In genomic region chr16:28924762-28925385, GRCh38 we compare ENCODE assay signal across 1 cellular context.
TF ChIP-seq lines count a peak whose summit lies in the region.

TSS of gene RABEP2 (minus strand) at chr16:28925238. CDS start at chr16:28925163, 75 bp downstream.

TF ChIP-seq in HepG2, 621 proteins besides CTCF, POLR2A, EP300 and RAD21 (continued from another document and continues in another):
- TF ChIP-seq PTBP1 (IDR thresholded peaks at IDR 0.05; ENCODE audit: low read depth, low read length, poor library complexity, severe bottlenecking) (no peak), IKZF1 (IDR thresholded peaks at IDR 0.05) (no peak), HIC2 (CRISPR knock-in tag; IDR thresholded peaks at IDR 0.05; ENCODE audit: low read depth) (no peak), POLR2AphosphoS5 (IDR thresholded peaks at IDR 0.05; ENCODE audit: low read depth, low read length) (no peak), ZSCAN22 (CRISPR knock-in tag; IDR thresholded peaks at IDR 0.05) (0 out of 2 replicates have a peak, but pooled peaks have one; percentile 36), TARDBP (CRISPR knock-in tag; IDR thresholded peaks at IDR 0.05) (no peak), ZNF383 (CRISPR knock-in tag; IDR thresholded peaks at IDR 0.05; ENCODE audit: borderline replicate concordance) (no peak), PAXIP1 (CRISPR knock-in tag; conservative IDR thresholded peaks at IDR 0.05) (peak; percentile 39), CCDC6 (CRISPR knock-in tag; IDR thresholded peaks at IDR 0.05) (0 out of 2 replicates have a peak, but pooled peaks have one; percentile 63), CENPT (CRISPR knock-in tag; IDR thresholded peaks at IDR 0.05; ENCODE audit: low read depth) (no peak), ZBTB44 (CRISPR knock-in tag; IDR thresholded peaks at IDR 0.05) (no peak), ZNF318 (CRISPR knock-in tag; IDR thresholded peaks at IDR 0.05) (no peak), ATM (IDR thresholded peaks at IDR 0.05; ENCODE audit: borderline replicate concordance) (no peak), SIN3A (IDR thresholded peaks at IDR 0.05; ENCODE audit: borderline replicate concordance, low read depth, low read length) (peak; percentile 46; the same call in 1 of the 2 replicates), ZMAT5 (CRISPR knock-in tag; IDR thresholded peaks at IDR 0.05; ENCODE audit: borderline replicate concordance, low read depth) (no peak), KLF6 (CRISPR knock-in tag; IDR thresholded peaks at IDR 0.05) (no peak; the same call in 1 of the 2 replicates), KMT2A (CRISPR knock-in tag; IDR thresholded peaks at IDR 0.05) (no peak), ZNF547 (CRISPR knock-in tag; IDR thresholded peaks at IDR 0.05) (no peak), HOXA3 (CRISPR knock-in tag; IDR thresholded peaks at IDR 0.05) (peak; percentile 52), NAIF1 (CRISPR knock-in tag; IDR thresholded peaks at IDR 0.05; ENCODE audit: borderline replicate concordance) (peak; percentile 94), JDP2 (CRISPR knock-in tag; IDR thresholded peaks at IDR 0.05; ENCODE audit: borderline replicate concordance) (no peak), ZNF746 (CRISPR knock-in tag; IDR thresholded peaks at IDR 0.05) (no peak), ZNF414 (CRISPR knock-in tag; IDR thresholded peaks at IDR 0.05) (peak; percentile 81; the same call in 1 of the 2 replicates), ATF2 (CRISPR knock-in tag; IDR thresholded peaks at IDR 0.05) (peak; percentile 50; the same call in 1 of the 2 replicates), CEBPB (IDR thresholded peaks at IDR 0.05; ENCODE audit: borderline replicate concordance, low read depth, low read length) (no peak), HBP1 (CRISPR knock-in tag; IDR thresholded peaks at IDR 0.05; ENCODE audit: low read depth) (no peak; the same call in 1 of the 2 replicates), ZNF546 (CRISPR knock-in tag; conservative IDR thresholded peaks at IDR 0.05) (peak; percentile 75; the same call in 1 of the 2 replicates), SMAD1 (CRISPR knock-in tag; IDR thresholded peaks at IDR 0.05; ENCODE audit: borderline replicate concordance, low read depth) (peak; percentile 29; the same call in 1 of the 2 replicates), MNT (IDR thresholded peaks at IDR 0.05) (no peak), ASH2L (IDR thresholded peaks at IDR 0.05; ENCODE audit: insufficient read length, low read depth, low read length) (peak; percentile 93), CBX2 (IDR thresholded peaks at IDR 0.05; ENCODE audit: low read depth, low read length) (no peak), CBX2 (CRISPR knock-in tag; IDR thresholded peaks at IDR 0.05; ENCODE audit: low read depth) (no peak), HDAC2 (CRISPR knock-in tag; IDR thresholded peaks at IDR 0.05) (no peak), SIX4 (CRISPR knock-in tag; IDR thresholded peaks at IDR 0.05) (no peak), ZNF3 (CRISPR knock-in tag; IDR thresholded peaks at IDR 0.05) (no peak), ZNF230 (CRISPR knock-in tag; IDR thresholded peaks at IDR 0.05) (0 out of 2 replicates have a peak, but pooled peaks have one; percentile 23), ATF7-NPFF (CRISPR knock-in tag; IDR thresholded peaks at IDR 0.05; ENCODE audit: low read depth) (no peak)
